Comparison of ENCODE assay signal across 19 cellular contexts in genomic region chr9:3842839-3843238, GRCh38.
"Had no signal": no experiment of that assay in that cellular context is flagged by ENCODE, and none has a peak within 500 bp of the region (broad histone marks: within the 10 kb centered on the region; RNA-seq: fewer than 3 reads in every experiment).

No MANE protein-coding gene starts in this region.

- H3K9me3 ChIP-seq: body of pancreas, testis, upper lobe of right lung had no signal

- H3K4me1 ChIP-seq: body of pancreas, testis, upper lobe of right lung had no signal

- H3K27ac ChIP-seq: body of pancreas, testis, upper lobe of right lung, WERI-Rb-1 had no signal

- H3K27me3 ChIP-seq: body of pancreas, testis, upper lobe of right lung had no signal

- H3K36me3 ChIP-seq: upper lobe of right lung, WERI-Rb-1 had no signal

- DNase-seq: activated CD4-positive, alpha-beta T cell treated with anti-CD3 and anti-CD28 coated beads for 4 hours; activated CD8-positive, alpha-beta memory T cell treated with anti-CD3 and anti-CD28 coated beads, Interleukin-2, amount 50 U/mL, for 48 hours; activated CD8-positive, alpha-beta T cell treated with anti-CD3 and anti-CD28 coated beads for 36 hours; activated naive CD4-positive, alpha-beta T cell treated with Interleukin-2 at 50 U/mL for 16 hours; activated naive CD8-positive, alpha-beta T cell treated with anti-CD3 and anti-CD28 coated beads, Interleukin-2, amount 50 U/mL, for 24 hours; body of pancreas; effector memory CD8-positive, alpha-beta T cell; glutamatergic neuron; left colon; midbrain; naive B cell; stimulated activated CD4-positive, alpha-beta T cell treated with anti-CD3 and anti-CD28 coated beads, Interleukin-15, amount 100 ng/mL, for 24 hours; stimulated activated CD4-positive, alpha-beta T cell treated with anti-CD3 and anti-CD28 coated beads, Interleukin-4, amount 100 ng/mL, for 24 hours; stimulated activated naive CD8-positive, alpha-beta T cell treated with anti-CD3 and anti-CD28 coated beads, Interleukin-15, amount 100 ng/mL, for 72 hours; T-helper 9 cell; testis; upper lobe of right lung; WERI-Rb-1 had no signal

- ATAC-seq: activated CD8-positive, alpha-beta T cell treated with anti-CD3 and anti-CD28 coated beads for 36 hours; activated naive CD8-positive, alpha-beta T cell treated with anti-CD3 and anti-CD28 coated beads, Interleukin-2, amount 50 U/mL, for 24 hours; body of pancreas; effector memory CD8-positive, alpha-beta T cell; left colon; stimulated activated naive CD8-positive, alpha-beta T cell treated with anti-CD3 and anti-CD28 coated beads, Interleukin-15, amount 100 ng/mL, for 72 hours; upper lobe of right lung had no signal

- H3K4me3 ChIP-seq: body of pancreas, lung, testis, upper lobe of right lung had no signal
